Comparison of ENCODE assay signal across 19 cellular contexts in genomic region chr4:13766722-13767495, GRCh38.
DNase-seq lines count a peak whose midpoint lies in the region; ATAC-seq, FAIRE-seq and TF ChIP-seq lines count a peak whose summit lies in the region.
"Had no signal": no experiment of that assay in that cellular context is flagged by ENCODE, and none has a peak within 500 bp of the region (broad histone marks: within the 10 kb centered on the region; RNA-seq: fewer than 3 reads in every experiment).

No MANE protein-coding gene starts in this region.

- CTCF ChIA-PET in activated CD4-positive, alpha-beta memory T cell treated with anti-CD3 and anti-CD28 coated beads for 36 hours (lab: Charles Lee) = no interaction called here

- 66 to 84% (median 74%) methylated on average over 12 of the region's 12 CpGs for WGBS in heart left ventricle, 4 donors

- no peaks in the 10 kb centered on the region for H3K4me1 Mint-ChIP-seq in activated CD4-positive, alpha-beta memory T cell treated with anti-CD3 and anti-CD28 coated beads for 36 hours (ENCODE audit: low read depth)

- POLR2A ChIA-PET in activated CD4-positive, alpha-beta memory T cell treated with anti-CD3 and anti-CD28 coated beads for 36 hours (lab: Charles Lee) = no interaction called here

- no peaks in the 10 kb centered on the region for H3K36me3 ChIP-seq in heart left ventricle
- H3K36me3 ChIP-seq in right atrium auricular region = no peaks in the 10 kb centered on the region
- no peaks in the 10 kb centered on the region for H3K36me3 ChIP-seq in upper lobe of right lung

- H3K27ac Mint-ChIP-seq in activated CD4-positive, alpha-beta memory T cell treated with anti-CD3 and anti-CD28 coated beads for 36 hours = no peak overlapping the region
- H3K27ac Mint-ChIP-seq: CD4-positive, alpha-beta T cell had no signal

- H3K4me3 ChIP-seq in heart left ventricle = no peak overlapping the region
- no peak overlapping the region for H3K4me3 ChIP-seq in right atrium auricular region
- no peak overlapping the region for H3K4me3 ChIP-seq in cardiac fibroblast (replicated peaks in 1 of 2; ENCODE audit: low read depth in 2 of 2, low read length in 2 of 2)
- no peak overlapping the region for H3K4me3 ChIP-seq in upper lobe of right lung

- no peak overlapping the region for H3K27ac ChIP-seq in heart left ventricle
- H3K27ac ChIP-seq in right atrium auricular region = no peak overlapping the region
- no peak overlapping the region for H3K27ac ChIP-seq in upper lobe of right lung
- H3K27ac ChIP-seq: KMS-11 had no signal

- no peaks in the 10 kb centered on the region for H3K27me3 Mint-ChIP-seq in activated CD4-positive, alpha-beta memory T cell treated with anti-CD3 and anti-CD28 coated beads for 36 hours
- H3K27me3 Mint-ChIP-seq: CD4-positive, alpha-beta T cell had no signal

- H3K4me1 ChIP-seq in heart left ventricle (no peaks in the 10 kb centered on the region), right atrium auricular region (no peaks in the 10 kb centered on the region), upper lobe of right lung (no peaks in the 10 kb centered on the region)

- TF ChIP-seq CTCF in heart left ventricle (IDR thresholded peaks at IDR 0.05) = no peak
- TF ChIP-seq CTCF in right atrium auricular region (IDR thresholded peaks at IDR 0.05) = no peak
- no peak for TF ChIP-seq CTCF in cardiac fibroblast (IDR thresholded peaks at IDR 0.05; ENCODE audit: low read depth, low read length)
- no peak for TF ChIP-seq CTCF in upper lobe of right lung (IDR thresholded peaks at IDR 0.05)

- FAIRE-seq in GM12891 (lab: Jason Lieb, UNC) = no peak
- FAIRE-seq: H54 had no signal

- no peak for TF ChIP-seq POLR2A in heart left ventricle (IDR thresholded peaks at IDR 0.05)
- TF ChIP-seq POLR2A in GM12891 (IDR thresholded peaks at IDR 0.05; ENCODE audit: low read depth, low read length) = no peak

- no peak overlapping the region for H3K4me3 Mint-ChIP-seq in activated CD4-positive, alpha-beta memory T cell treated with anti-CD3 and anti-CD28 coated beads for 36 hours
- H3K4me3 Mint-ChIP-seq: CD4-positive, alpha-beta T cell had no signal

- peaks cover 0 to 15% (median 0%) of the 10 kb centered on the region in 12 donors for H3K9me3 ChIP-seq in heart left ventricle
- peaks cover 0 to 14% of the 10 kb centered on the region in 2 donors for H3K9me3 ChIP-seq in right atrium auricular region
- H3K9me3 ChIP-seq in upper lobe of right lung = no peaks in the 10 kb centered on the region

- peak in 2 of 5 donors; percentile 23 to 28 for DNase-seq in heart left ventricle
- DNase-seq in right atrium auricular region (ENCODE audit: low spot score) = no peak
- peak; percentile 7 to 34 for DNase-seq in cardiac fibroblast (ENCODE audit: low read depth in 2 of 2)
- DNase-seq in inferior parietal cortex (ENCODE audit: extremely low spot score) = peak; percentile 49
- DNase-seq in superior temporal gyrus (ENCODE audit: extremely low spot score) = peak; percentile 54
- no peak for DNase-seq in activated CD4-positive, alpha-beta memory T cell treated with anti-CD3 and anti-CD28 coated beads for 36 hours
- no peak for DNase-seq in upper lobe of right lung
- DNase-seq in GM12891 (ENCODE audit: insufficient read length, low spot score) = no peak
- DNase-seq: AML-193; CD4-positive, alpha-beta T cell; DND-41; GDM1; NCI-H1092; NCI-H187; NCI-H526 treated with DMSO at 0.1 percent for 48 hours; SHP77 treated with DMSO at 0.1 percent for 48 hours had no signal

- ATAC-seq in heart left ventricle = peak in 3 of 4 donors; percentile 37 to 89 (median 69)
- no peak for ATAC-seq in upper lobe of right lung
- ATAC-seq: Panc1 had no signal

- intact Hi-C loops in heart left ventricle (cut with DNase I) (no loop called here), upper lobe of right lung (cut with DNase I) (no loop called here)
- intact Hi-C loops in activated CD4-positive, alpha-beta memory T cell treated with anti-CD3 and anti-CD28 coated beads for 36 hours (cut with micrococcal nuclease) = no loop called here

- H3K9me3 Mint-ChIP-seq in activated CD4-positive, alpha-beta memory T cell treated with anti-CD3 and anti-CD28 coated beads for 36 hours = peaks cover 11% of the 10 kb centered on the region

- no peaks in the 10 kb centered on the region for H3K36me3 Mint-ChIP-seq in activated CD4-positive, alpha-beta memory T cell treated with anti-CD3 and anti-CD28 coated beads for 36 hours

- H3K27me3 ChIP-seq in heart left ventricle = no peaks in the 10 kb centered on the region
- H3K27me3 ChIP-seq in right atrium auricular region = no peaks in the 10 kb centered on the region
- H3K27me3 ChIP-seq in upper lobe of right lung = no peaks in the 10 kb centered on the region

TF ChIP-seq in GM12891, 5 proteins besides CTCF, POLR2A, EP300 and RAD21:
- TF ChIP-seq TAF1 (IDR thresholded peaks at IDR 0.05; ENCODE audit: low read depth, low read length) = no peak
TF ChIP-seq in GM12891: peak in this region for 0.

Comparison
In these comparisons a context has a peak if more than half of its experiments do, and no peak if none do; other contexts are left out.
1. DNase-seq: peak in cardiac fibroblast (2 of 2), inferior parietal cortex (single experiment) and superior temporal gyrus (single experiment); none in right atrium auricular region (single experiment), activated CD4-positive, alpha-beta memory T cell treated with anti-CD3 and anti-CD28 coated beads for 36 hours (single experiment), upper lobe of right lung (single experiment) and GM12891 (single experiment).